In genomic region chr2:28391564-28392296, GRCh38 we compare ENCODE assay signal across 8 cellular contexts. TPM values are rescaled to one million over a fixed set of nuclear protein-coding genes. Genes with fewer than 3 reads are reported as not detected.
DNase-seq lines count a peak whose midpoint lies in the region; ATAC-seq and TF ChIP-seq lines count a peak whose summit lies in the region.

No MANE protein-coding gene starts in this region.

- H2BK5ac ChIP-seq in neuronal stem cell (ENCODE audit: low read length), result no peak overlapping the region

- peaks cover 4% of the 10 kb centered on the region for H3K79me1 ChIP-seq in neuronal stem cell (ENCODE audit: low read depth, low read length)

- ATAC-seq in GM21526 (IDR thresholded peaks at IDR 0.05; ENCODE audit: low FRiP score, unreplicated experiment), result peak; percentile 38

- no peak overlapping the region for H2BK15ac ChIP-seq in neuronal stem cell (ENCODE audit: low read length)

- CTCF ChIA-PET in RWPE1 (lab: Yijun Ruan, JAX), result interaction anchor here (0.5 to 1.4 kb wide), 4 partner anchors 117 to 687 kb away, joined by 3 to 5 read pairs (median 3); no protein-coding TSS in a partner anchor

- H3K27ac ChIP-seq in HUES48 (ENCODE audit: low read depth, low read length) (peak overlapping the region; percentile 93), RWPE1 (peak overlapping the region; percentile 100), neuronal stem cell (replicated peaks; ENCODE audit: low read length) (peak overlapping the region; percentile 92)

- peak overlapping the region; percentile 77 for H3K18ac ChIP-seq in neuronal stem cell (ENCODE audit: low read length)

- no peak overlapping the region for H3K4ac ChIP-seq in neuronal stem cell (ENCODE audit: low read length)

- H3K9ac ChIP-seq in HUES48 (ENCODE audit: low read depth, low read length) (peak overlapping the region; percentile 53), neuronal stem cell (ENCODE audit: low read depth, low read length, poor library complexity) (peak overlapping the region; percentile 72)

- H3K36me3 ChIP-seq in HUES48 (ENCODE audit: control insufficient read depth, insufficient read depth, low read length) (no peaks in the 10 kb centered on the region), neuronal stem cell (replicated peaks in 1 of 2; ENCODE audit: control insufficient read depth in 2 of 2, insufficient read depth in 2 of 2, low read length in 2 of 2) (no peaks in the 10 kb centered on the region)

- H2BK120ac ChIP-seq in neuronal stem cell (ENCODE audit: low read depth, low read length), result no peak overlapping the region

- H4K91ac ChIP-seq in neuronal stem cell (ENCODE audit: low read depth, low read length, poor library complexity), result no peak overlapping the region

- H3K9me3 ChIP-seq in HUES48 (ENCODE audit: control insufficient read depth, insufficient read depth, low read length) (no peaks in the 10 kb centered on the region), neuronal stem cell (replicated peaks in 1 of 2; ENCODE audit: control insufficient read depth in 2 of 2, insufficient read depth in 1 of 2, low read depth in 1 of 2, low read length in 2 of 2) (no peaks in the 10 kb centered on the region)

- no CpG with 5 or more reads among the region's 70 CpGs for WGBS in neuronal stem cell (ENCODE audit: extremely low coverage in 2 of 2, insufficient read length in 2 of 2, insufficient replicate concordance in 1 of 2), 2 donors

- no peak overlapping the region for H4K8ac ChIP-seq in neuronal stem cell (ENCODE audit: low read depth, low read length)

- POLR2A ChIA-PET in RWPE1 (lab: Yijun Ruan, JAX; ENCODE audit: low non-redundant PET), result interaction anchor here (0.6 to 1.4 kb wide), 11 partner anchors 14 to 710 kb away, joined by 3 to 8 read pairs (median 5); no protein-coding TSS in a partner anchor

- H3K23ac ChIP-seq in neuronal stem cell (ENCODE audit: low read depth, low read length, poor library complexity), result no peak overlapping the region

- H3K4me2 ChIP-seq in neuronal stem cell (ENCODE audit: insufficient read depth, low read length, poor library complexity, severe bottlenecking), result peak overlapping the region; percentile 88

- H3K4me3 ChIP-seq in HUES48 (ENCODE audit: low read depth, low read length), result peak overlapping the region; percentile 78
- H3K4me3 ChIP-seq in neuronal stem cell (ENCODE audit: low read length in 2 of 2), result peak overlapping the region; percentile 68 to 81

- TF ChIP-seq CTCF in RWPE1 (conservative IDR thresholded peaks at IDR 0.05; ENCODE audit: low read depth), result peak; percentile 50; the same call in 1 of the 2 replicates

- H2AFZ ChIP-seq in neuronal stem cell (ENCODE audit: low read length), result peak overlapping the region; percentile 95

- H2BK12ac ChIP-seq in neuronal stem cell (ENCODE audit: low read length), result no peak overlapping the region

- DNase-seq in DMS53 (lab: John Stamatoyannopoulos, UW) (peak; percentile 90), RWPE1 (ENCODE audit: low spot score) (peak; percentile 64), activated gamma-delta T cell treated with Interleukin-2 at 50 U/mL for 16 hours (peak; percentile 50), foreskin melanocyte (peak; percentile 71), neuronal stem cell (ENCODE audit: low spot score) (peak; percentile 58), ureter (ENCODE audit: low spot score) (peak; percentile 97)

- no peak overlapping the region for H3K14ac ChIP-seq in neuronal stem cell (ENCODE audit: low read length)

- H3K27me3 ChIP-seq in HUES48 (ENCODE audit: control insufficient read depth, insufficient read depth, low read length) (peaks cover 80% of the 10 kb centered on the region), neuronal stem cell (ENCODE audit: control insufficient read depth in 3 of 3, insufficient read depth in 3 of 3, low read depth in 1 of 3, low read length in 3 of 3) (no peaks in the 10 kb centered on the region)

- H3K4me1 ChIP-seq in HUES48 (ENCODE audit: control insufficient read depth, insufficient read depth, low read length), result peaks cover 29% of the 10 kb centered on the region
- H3K4me1 ChIP-seq in neuronal stem cell (ENCODE audit: control insufficient read depth in 2 of 2, insufficient read depth in 1 of 2, low read depth in 1 of 2, low read length in 2 of 2), result peaks cover 26 to 37% of the 10 kb centered on the region in 2 donors

- no peak overlapping the region for H2AK5ac ChIP-seq in neuronal stem cell (ENCODE audit: low read depth, low read length)

RNA-seq across cellular contexts. Expression of gene FOSL2, which starts 0.9 kb away (rescaled TPM):
- polyA plus RNA-seq in neuronal stem cell (2013, experiment 1 of 2), result 6.6 TPM
- polyA plus RNA-seq in neuronal stem cell (2013, experiment 2 of 2), result 6.6 TPM
- total RNA-seq in ureter, result 259 TPM

Comparison
In these comparisons a context has a peak if more than half of its experiments do, and no peak if none do; other contexts are left out.
1. Peak in every context shown above with its lines: DNase-seq, ATAC-seq, H3K4me3 ChIP-seq and H3K27ac ChIP-seq.